ENCODE assay signal across 30 cellular contexts in the genomic region with DNA sequence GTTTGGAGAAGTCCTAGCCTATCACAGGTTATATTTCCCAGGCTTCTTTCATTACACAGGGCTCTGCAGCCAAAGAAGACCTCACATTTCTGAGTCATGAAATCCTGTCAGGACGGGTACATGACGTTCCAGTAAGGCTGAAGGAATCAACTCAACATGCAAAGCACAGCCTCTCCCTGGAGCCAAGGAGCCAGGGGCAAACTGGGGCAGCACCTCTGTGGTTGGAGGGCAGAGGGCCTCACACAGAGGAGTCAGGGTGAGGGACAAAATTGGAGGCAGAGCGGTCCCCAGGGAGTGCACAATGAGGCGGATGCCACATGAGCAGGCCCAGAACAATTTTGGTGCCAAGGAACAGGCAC.
DNase-seq lines count a peak whose midpoint lies in the region; ATAC-seq, FAIRE-seq and TF ChIP-seq lines count a peak whose summit lies in the region.
"Had no signal": no experiment of that assay in that cellular context is flagged by ENCODE, and none has a peak within 500 bp of the region (broad histone marks: within the 10 kb centered on the region; RNA-seq: fewer than 3 reads in every experiment).

No MANE protein-coding gene starts in this region.

- H3K9me3 ChIP-seq in keratinocyte (ENCODE audit: control insufficient read depth, low read depth, low read length): no peaks in the 10 kb centered on the region
- H3K9me3 ChIP-seq in A673 (ENCODE audit: low read depth, low read length, poor library complexity, severe bottlenecking): no peaks in the 10 kb centered on the region
- H3K9me3 ChIP-seq in small intestine (ENCODE audit: control insufficient read depth, low read depth): no peaks in the 10 kb centered on the region
- H3K9me3 ChIP-seq: adrenal gland, BE2C, lower lobe of right lung had no signal

- H3K9ac ChIP-seq in keratinocyte (ENCODE audit: control insufficient read depth, extremely low read depth, insufficient read depth, low read length): peak overlapping the region; percentile 36

- DNase-seq in AG20443 (ENCODE audit: low spot score) (peak; percentile 25), RWPE1 (ENCODE audit: low spot score) (peak; percentile 66), epithelial cell of esophagus (ENCODE audit: low read depth) (peak; percentile 88), keratinocyte (ENCODE audit: low read depth, low spot score) (peak; percentile 63), DMS153 treated with DMSO at 0.1 percent for 48 hours (lab: John Stamatoyannopoulos, UW; ENCODE audit: unreplicated experiment) (no peak), A673 (ENCODE audit: low spot score) (no peak), small intestine (no peak)
- no peak for DNase-seq in activated naive CD4-positive, alpha-beta T cell treated with anti-CD3 and anti-CD28 coated beads, Interleukin-2, amount 50 U/mL, for 72 hours (ENCODE audit: low spot score in 2 of 2)
- DNase-seq: activated CD4-positive, alpha-beta T cell treated with anti-CD3 and anti-CD28 coated beads for 1 hour; activated CD8-positive, alpha-beta T cell treated with anti-CD3 and anti-CD28 coated beads, Interleukin-2, amount 10 ng/mL, durations not matched to agents 7 days and 5 days; activated gamma-delta T cell treated with Interleukin-2 at 50 U/mL for 16 hours; adrenal gland; BE2C; CD8-positive, alpha-beta memory T cell; DMS 273 treated with DMSO at 0.1 percent for 48 hours; effector memory CD4-positive, alpha-beta T cell; kidney glomerular epithelial cell; lower lobe of right lung; natural killer cell; NCI-H1092; NCI-H187 treated with DMSO at 0.1 percent for 48 hours; NCI-H748 treated with DMSO at 0.1 percent for 48 hours; stimulated activated CD4-positive, alpha-beta T cell treated with anti-CD3 and anti-CD28 coated beads, Interleukin-1b, Interleukin-23, amount 100 ng/mL, for 48 hours; stimulated activated CD8-positive, alpha-beta memory T cell treated with anti-CD3 and anti-CD28 coated beads, Interleukin-4, amount 100 ng/mL, for 48 hours; stimulated activated naive CD8-positive, alpha-beta T cell treated with anti-CD3 and anti-CD28 coated beads, Interleukin-15, amount 100 ng/mL, for 72 hours; trophoblast cell had no signal

- no peaks in the 10 kb centered on the region for H3K79me2 ChIP-seq in keratinocyte (ENCODE audit: control insufficient read depth, insufficient read depth, low read length)

- no peak for TF ChIP-seq CTCF in RWPE1 (conservative IDR thresholded peaks at IDR 0.05; ENCODE audit: low read depth)
- no peak for TF ChIP-seq CTCF in epithelial cell of esophagus (IDR thresholded peaks at IDR 0.05; ENCODE audit: insufficient read depth, low read depth, low read length, missing control alignments)
- no peak for TF ChIP-seq CTCF in keratinocyte (optimal IDR thresholded peaks at IDR 0.05 in 1 of 3, IDR thresholded peaks at IDR 0.05 in 1 of 3, conservative IDR thresholded peaks at IDR 0.05 in 1 of 3; ENCODE audit: extremely low read depth in 1 of 3, insufficient read depth in 2 of 3, low read length in 3 of 3)
- TF ChIP-seq CTCF in A673 (conservative IDR thresholded peaks at IDR 0.05; ENCODE audit: low read depth, low read length): no peak

- no peaks in the 10 kb centered on the region for H3K9me3 Mint-ChIP-seq in activated naive CD4-positive, alpha-beta T cell treated with anti-CD3 and anti-CD28 coated beads, Interleukin-2, amount 50 U/mL, for 72 hours
- H3K9me3 Mint-ChIP-seq: natural killer cell had no signal

- no peak for ATAC-seq in activated naive CD4-positive, alpha-beta T cell treated with anti-CD3 and anti-CD28 coated beads, Interleukin-2, amount 50 U/mL, for 72 hours
- ATAC-seq: activated CD8-positive, alpha-beta T cell treated with anti-CD3 and anti-CD28 coated beads, Interleukin-2, amount 10 ng/mL, durations not matched to agents 7 days and 5 days; natural killer cell; stimulated activated naive CD8-positive, alpha-beta T cell treated with anti-CD3 and anti-CD28 coated beads, Interleukin-15, amount 100 ng/mL, for 72 hours had no signal

- no peak overlapping the region for H3K27ac Mint-ChIP-seq in activated naive CD4-positive, alpha-beta T cell treated with anti-CD3 and anti-CD28 coated beads, Interleukin-2, amount 50 U/mL, for 72 hours
- H3K27ac Mint-ChIP-seq: activated CD8-positive, alpha-beta T cell treated with anti-CD3 and anti-CD28 coated beads, Interleukin-2, amount 10 ng/mL, durations not matched to agents 7 days and 5 days; CD8-positive, alpha-beta memory T cell; natural killer cell; stimulated activated naive CD8-positive, alpha-beta T cell treated with anti-CD3 and anti-CD28 coated beads, Interleukin-15, amount 100 ng/mL, for 72 hours had no signal

- peak overlapping the region; percentile 88 for H3K4me2 ChIP-seq in keratinocyte (ENCODE audit: control insufficient read depth, extremely low read depth, insufficient read depth, low read depth, low read length)
- H3K4me2 ChIP-seq: smooth muscle cell had no signal

- peak overlapping the region; percentile 57 for H3K27ac ChIP-seq in RWPE1
- H3K27ac ChIP-seq in keratinocyte (ENCODE audit: control insufficient read depth, insufficient read depth, low read length): peak overlapping the region; percentile 76
- H3K27ac ChIP-seq in A673 (ENCODE audit: low read depth, low read length, poor library complexity, severe bottlenecking): no peak overlapping the region
- H3K27ac ChIP-seq in small intestine (ENCODE audit: low read depth in 1 of 2, low read length in 1 of 2): no peak overlapping the region
- H3K27ac ChIP-seq: adrenal gland, coronary artery, lower lobe of right lung had no signal

- no peaks in the 10 kb centered on the region for H3K9me1 ChIP-seq in keratinocyte (ENCODE audit: control insufficient read depth, extremely low read depth, insufficient read depth, low read length)

- intact Hi-C loops in A673 (cut with micrococcal nuclease; ENCODE audit: unreplicated experiment): no loop called here

- H3K27me3 ChIP-seq in keratinocyte (ENCODE audit: control insufficient read depth, extremely low read depth, insufficient read depth, low read length): no peaks in the 10 kb centered on the region
- no peaks in the 10 kb centered on the region for H3K27me3 ChIP-seq in A673 (replicated peaks; ENCODE audit: insufficient read depth, low read depth, low read length, poor library complexity)
- H3K27me3 ChIP-seq in small intestine (ENCODE audit: control insufficient read depth in 2 of 2, insufficient read depth in 2 of 2, low read length in 2 of 2): no peaks in the 10 kb centered on the region
- H3K27me3 ChIP-seq: adrenal gland, BE2C had no signal

- H3K36me3 Mint-ChIP-seq in activated naive CD4-positive, alpha-beta T cell treated with anti-CD3 and anti-CD28 coated beads, Interleukin-2, amount 50 U/mL, for 72 hours: no peaks in the 10 kb centered on the region
- H3K36me3 Mint-ChIP-seq: CD8-positive, alpha-beta memory T cell; natural killer cell had no signal

- no peaks in the 10 kb centered on the region for H4K20me1 ChIP-seq in keratinocyte (ENCODE audit: control insufficient read depth, extremely low read depth, insufficient read depth, low read length)

- dilution Hi-C loops in keratinocyte (cut with MboI; ENCODE audit: extremely low pct_ligation_motif_present, low sequenced_read_pairs): no loop called here

- CTCF ChIA-PET in RWPE1 (lab: Yijun Ruan, JAX): no interaction called here
- CTCF ChIA-PET in A673 (lab: Charles Lee): no interaction called here

- POLR2A ChIA-PET in RWPE1 (lab: Yijun Ruan, JAX; ENCODE audit: low non-redundant PET) (no interaction called here), A673 (lab: Charles Lee; ENCODE audit: low non-redundant PET) (no interaction called here)

- 89 to 96% (median 90%) methylated on average over 4 of the region's 4 CpGs for WGBS in small intestine, 3 donors

- peak overlapping the region; percentile 93 for H2AFZ ChIP-seq in keratinocyte (ENCODE audit: control insufficient read depth, low read length)

- FAIRE-seq in keratinocyte (lab: Jason Lieb, UNC): no peak
- no peak for FAIRE-seq in small intestine (lab: Jason Lieb, UNC)
- FAIRE-seq: G401.6, RCC 7860 had no signal

- H3K4me3 ChIP-seq in epithelial cell of esophagus (ENCODE audit: low read length) (no peak overlapping the region), keratinocyte (ENCODE audit: control insufficient read depth in 2 of 3, extremely low read depth in 1 of 3, insufficient read depth in 2 of 3, low read depth in 1 of 3, low read length in 3 of 3) (peak overlapping the region in 1 of 3 experiments; percentile 47), A673 (ENCODE audit: low read depth, low read length, poor library complexity, severe bottlenecking) (no peak overlapping the region), small intestine (ENCODE audit: low read depth in 1 of 2, low read length in 2 of 2) (no peak overlapping the region)
- H3K4me3 ChIP-seq: adrenal gland, coronary artery, lower lobe of right lung, smooth muscle cell had no signal

- no peaks in the 10 kb centered on the region for H3K36me3 ChIP-seq in keratinocyte (ENCODE audit: control insufficient read depth in 2 of 2, extremely low read depth in 1 of 2, insufficient read depth in 2 of 2, low read length in 2 of 2)
- no peaks in the 10 kb centered on the region for H3K36me3 ChIP-seq in A673 (ENCODE audit: insufficient read depth, low read length, poor library complexity, severe bottlenecking)
- no peaks in the 10 kb centered on the region for H3K36me3 ChIP-seq in small intestine (ENCODE audit: control insufficient read depth in 2 of 2, insufficient read depth in 2 of 2, low read length in 2 of 2)
- H3K36me3 ChIP-seq: adrenal gland, BE2C, lower lobe of right lung had no signal

- peaks cover 25% of the 10 kb centered on the region for H3K4me1 ChIP-seq in keratinocyte (ENCODE audit: control insufficient read depth, extremely low read depth, insufficient read depth, low read length)
- no peaks in the 10 kb centered on the region for H3K4me1 ChIP-seq in A673 (ENCODE audit: insufficient read depth, low read length, poor library complexity, severe bottlenecking)
- no peaks in the 10 kb centered on the region for H3K4me1 ChIP-seq in small intestine (ENCODE audit: control insufficient read depth in 2 of 2, insufficient read depth in 1 of 2, low read depth in 1 of 2, low read length in 1 of 2)
- H3K4me1 ChIP-seq: adrenal gland, BE2C, lower lobe of right lung had no signal

- BruUV-seq in A673 (replicated peaks; lab: Mats Ljungman, UMichigan): no TSS peak

Comparison
In these comparisons a context has a peak if more than half of its experiments do, and no peak if none do; other contexts are left out.
1. DNase-seq: peak in AG20443 (single experiment), RWPE1 (single experiment), epithelial cell of esophagus (single experiment) and keratinocyte (single experiment); none in DMS153 treated with DMSO at 0.1 percent for 48 hours (single experiment), A673 (single experiment), small intestine (single experiment) and activated naive CD4-positive, alpha-beta T cell treated with anti-CD3 and anti-CD28 coated beads, Interleukin-2, amount 50 U/mL, for 72 hours (0 of 2).
2. H3K27ac ChIP-seq: peak in RWPE1 (single experiment) and keratinocyte (single experiment); none in A673 (single experiment) and small intestine (0 of 2).